In genomic region chr9:126558051-126558665, GRCh38 we compare ENCODE assay signal across 9 cellular contexts. TPM values are rescaled to one million over a fixed set of nuclear protein-coding genes. Genes with fewer than 3 reads are reported as not detected.
DNase-seq lines count a peak whose midpoint lies in the region; ATAC-seq, FAIRE-seq and TF ChIP-seq lines count a peak whose summit lies in the region.
"Had no signal": no experiment of that assay in that cellular context is flagged by ENCODE, and none has a peak within 500 bp of the region (broad histone marks: within the 10 kb centered on the region; RNA-seq: fewer than 3 reads in every experiment).

No MANE protein-coding gene starts in this region.

- H3K27me3 Mint-ChIP-seq in naive thymus-derived CD8-positive, alpha-beta T cell = peaks cover 13 to 37% (median 23%) of the 10 kb centered on the region in 5 donors

- POLR2A ChIA-PET in naive thymus-derived CD8-positive, alpha-beta T cell (lab: Charles Lee) = interaction anchor here (1.0 kb wide), 1 partner anchor 59 kb away, joined by 5 read pairs; no protein-coding TSS in a partner anchor

- peaks cover 0 to 3% (median 0%) of the 10 kb centered on the region in 4 donors for H3K4me1 Mint-ChIP-seq in naive thymus-derived CD8-positive, alpha-beta T cell

- TF ChIP-seq POLR2A in H54 (IDR thresholded peaks at IDR 0.05; ENCODE audit: low read depth, low read length) = no peak
- no peak for TF ChIP-seq POLR2A in erythroblast (IDR thresholded peaks at IDR 0.05; ENCODE audit: low read length)

- peak; percentile 99 for TF ChIP-seq CTCF in AG09309 (IDR thresholded peaks at IDR 0.05; ENCODE audit: control insufficient read depth, insufficient read depth, low read depth, low read length, missing control alignments)

- no peak for DNase-seq in AG09309 (ENCODE audit: low read depth)
- peak; percentile 90 for DNase-seq in H54 (ENCODE audit: insufficient read length, low spot score)
- DNase-seq in NCI-H748 treated with DMSO at 0.1 percent for 48 hours (lab: John Stamatoyannopoulos, UW) = peak; percentile 70
- peak; percentile 32 for DNase-seq in activated CD8-positive, alpha-beta memory T cell treated with anti-CD3 and anti-CD28 coated beads, Interleukin-2, amount 50 U/mL, for 24 hours (ENCODE audit: extremely low read depth)
- peak; percentile 40 to 68 for DNase-seq in erythroblast (lab: John Stamatoyannopoulos, UW)
- DNase-seq in naive thymus-derived CD8-positive, alpha-beta T cell = peak; percentile 41 to 77 (median 62)
- DNase-seq in stimulated activated naive CD4-positive, alpha-beta T cell (lab: John Stamatoyannopoulos, UW) = peak; percentile 11 to 68 (median 40)
- no peak for DNase-seq in amniotic stem cell (lab: John Stamatoyannopoulos, UW)

- ATAC-seq in naive thymus-derived CD8-positive, alpha-beta T cell = peak; percentile 80 to 81

- H3K4me3 Mint-ChIP-seq in naive thymus-derived CD8-positive, alpha-beta T cell = no peak overlapping the region
- H3K4me3 Mint-ChIP-seq: stimulated activated naive CD8-positive, alpha-beta T cell treated with anti-CD3 and anti-CD28 coated beads, Interleukin-15, Interleukin-2, amounts not matched to agents 100 ng/mL and 50 ng/mL, for 24 hours had no signal

- H3K4me3 ChIP-seq in AG09309 (ENCODE audit: control insufficient read depth, low read depth, low read length) = no peak overlapping the region

- peak; percentile 82 for FAIRE-seq in H54 (lab: Jason Lieb, UNC)

- peaks cover 0 to 1% (median 0%) of the 10 kb centered on the region in 9 donors for H3K9me3 Mint-ChIP-seq in naive thymus-derived CD8-positive, alpha-beta T cell
- H3K9me3 Mint-ChIP-seq: stimulated activated naive CD8-positive, alpha-beta T cell treated with anti-CD3 and anti-CD28 coated beads, Interleukin-15, Interleukin-2, amounts not matched to agents 100 ng/mL and 50 ng/mL, for 24 hours had no signal

- peak overlapping the region in 1 of 10 donors; percentile 73 for H3K27ac Mint-ChIP-seq in naive thymus-derived CD8-positive, alpha-beta T cell
- H3K27ac Mint-ChIP-seq: stimulated activated naive CD8-positive, alpha-beta T cell treated with anti-CD3 and anti-CD28 coated beads, Interleukin-15, Interleukin-2, amounts not matched to agents 100 ng/mL and 50 ng/mL, for 24 hours had no signal

- H3K36me3 Mint-ChIP-seq in naive thymus-derived CD8-positive, alpha-beta T cell = no peaks in the 10 kb centered on the region

RNA-seq across cellular contexts. Expression of gene LMX1B, which starts 55.6 kb away (rescaled TPM):
- not detected for total RNA-seq in naive thymus-derived CD8-positive, alpha-beta T cell
- not detected for polyA plus RNA-seq in naive thymus-derived CD8-positive, alpha-beta T cell

Comparison
In these comparisons a context has a peak if more than half of its experiments do, and no peak if none do; other contexts are left out.
1. DNase-seq: peak in H54 (single experiment), NCI-H748 treated with DMSO at 0.1 percent for 48 hours (single experiment), activated CD8-positive, alpha-beta memory T cell treated with anti-CD3 and anti-CD28 coated beads, Interleukin-2, amount 50 U/mL, for 24 hours (single experiment), erythroblast (2 of 2), naive thymus-derived CD8-positive, alpha-beta T cell (10 of 10) and stimulated activated naive CD4-positive, alpha-beta T cell (6 of 6); none in AG09309 (single experiment) and amniotic stem cell (single experiment).